9 cellular contexts compared by ENCODE assay signal in genomic region chr5:141135030-141135717, GRCh38. TPM values are rescaled to one million over a fixed set of nuclear protein-coding genes. Genes with fewer than 3 reads are reported as not detected.
DNase-seq lines count a peak whose midpoint lies in the region; ATAC-seq, FAIRE-seq and TF ChIP-seq lines count a peak whose summit lies in the region.
"Had no signal": no experiment of that assay in that cellular context is flagged by ENCODE, and none has a peak within 500 bp of the region (broad histone marks: within the 10 kb centered on the region; RNA-seq: fewer than 3 reads in every experiment).

PCDHB5 (plus strand) TSS chr5:141135206; CDS start chr5:141135435, 229 bp downstream.

- no peak for TF ChIP-seq RAD21 in HepG2 (CRISPR knock-in tag; IDR thresholded peaks at IDR 0.05)

- ATAC-seq in HepG2: no peak; the same call in 2 of the 3 replicates
- ATAC-seq in aorta (ENCODE audit: low FRiP score): peak; percentile 63
- ATAC-seq in GM21825 (IDR thresholded peaks at IDR 0.05; ENCODE audit: unreplicated experiment): no peak
- ATAC-seq in HG02678 (IDR thresholded peaks at IDR 0.05; ENCODE audit: unreplicated experiment): no peak
- ATAC-seq in HG02588 (IDR thresholded peaks at IDR 0.05; ENCODE audit: unreplicated experiment): no peak

- no peak for TF ChIP-seq EP300 in HepG2 (IDR thresholded peaks at IDR 0.05; ENCODE audit: low read depth in 2 of 2, low read length in 2 of 2)
- TF ChIP-seq EP300 in HepG2 (CRISPR knock-in tag; IDR thresholded peaks at IDR 0.05; ENCODE audit: borderline replicate concordance): no peak

- in situ Hi-C loops in Caki2 (cut with HindIII; ENCODE audit: low pct_unique_long_range_greater_than_20kb, low sequenced_read_pairs): no loop called here
- in situ Hi-C loops in HepG2 (cut with HindIII; ENCODE audit: extremely low pct_ligation_motif_present, low pct_unique_long_range_greater_than_20kb): no loop called here

- POLR2A ChIA-PET in HepG2 (lab: Yijun Ruan, JAX): no interaction called here

- no peak within 1 kb of the TSS for H3K4me3 ChIP-seq in HepG2 (replicated peaks in 1 of 3; ENCODE audit: insufficient read depth in 1 of 3, low read depth in 2 of 3, low read length in 3 of 3)
- H3K4me3 ChIP-seq in aorta (ENCODE audit: low read length in 2 of 2): peak within 1 kb of the TSS; percentile 8 to 62

- H3K4me1 ChIP-seq in HepG2 (ENCODE audit: insufficient read depth, low read length) (no peaks in the 10 kb centered on the region), aorta (ENCODE audit: control insufficient read depth in 1 of 2, insufficient read depth in 2 of 2, low read length in 2 of 2) (no peaks in the 10 kb centered on the region)

- H3K27me3 ChIP-seq in HepG2 (ENCODE audit: control insufficient read depth in 1 of 2, insufficient read depth in 2 of 2, low read length in 2 of 2) (no peaks in the 10 kb centered on the region), aorta (ENCODE audit: control insufficient read depth in 1 of 2, insufficient read depth in 2 of 2, low read length in 1 of 2) (no peaks in the 10 kb centered on the region)

- no peak for FAIRE-seq in HepG2 (lab: Jason Lieb, UNC)

- no peak within 1 kb of the TSS for H3K27ac ChIP-seq in HepG2 (ENCODE audit: extremely low read length, insufficient read depth, low read length)
- no peak within 1 kb of the TSS for H3K27ac ChIP-seq in aorta (ENCODE audit: low read depth in 1 of 2, low read length in 2 of 2)

- CTCF ChIA-PET in HepG2 (lab: Yijun Ruan, JAX; ENCODE audit: low intra/inter-chr PET ratio, low total read pairs): no interaction called here

- no TSS peak for BruUV-seq in HepG2 (replicated peaks; lab: Mats Ljungman, UMichigan)

- no peak for TF ChIP-seq POLR2A in HepG2 (IDR thresholded peaks at IDR 0.05; ENCODE audit: insufficient read depth in 1 of 2, low read depth in 2 of 2, low read length in 2 of 2)

- TF ChIP-seq CTCF in HepG2 (CRISPR knock-in tag; IDR thresholded peaks at IDR 0.05): peak; percentile 30; the same call in 1 of the 2 replicates

- H3K9me3 ChIP-seq in HepG2 (ENCODE audit: low read length): peaks cover 9% of the 10 kb centered on the region
- H3K9me3 ChIP-seq in aorta (ENCODE audit: control insufficient read depth, low read length): peaks cover 4% of the 10 kb centered on the region

- H3K36me3 ChIP-seq in HepG2 (replicated peaks in 1 of 2; ENCODE audit: control insufficient read depth in 1 of 2, insufficient read depth in 2 of 2, low read length in 2 of 2) (no peaks in the 10 kb centered on the region), aorta (ENCODE audit: control insufficient read depth in 1 of 2, insufficient read depth in 2 of 2, low read length in 1 of 2) (no peaks in the 10 kb centered on the region)

- no peaks in the 10 kb centered on the region for H3K79me2 ChIP-seq in HepG2 (ENCODE audit: insufficient read depth, low read length)

- H2AFZ ChIP-seq in HepG2 (ENCODE audit: low read length): no peak within 1 kb of the TSS

- H3K4me2 ChIP-seq in HepG2 (ENCODE audit: low read depth, low read length): 0 out of 2 replicates have a peak within 1 kb of the TSS, but pooled peaks have one; percentile 7

- DNase-seq in Caki2 (ENCODE audit: low read depth): peak; percentile 59
- DNase-seq in NAMALWA (ENCODE audit: low spot score): peak; percentile 29
- DNase-seq in astrocyte of the hippocampus (ENCODE audit: low read depth, low spot score): peak; percentile 48
- DNase-seq in HepG2 (ENCODE audit: low spot score): no peak
- no peak for DNase-seq in aorta

- intact Hi-C loops in HepG2 (cut with micrococcal nuclease; ENCODE audit: unreplicated experiment): no loop called here
- intact Hi-C loops in aorta (cut with DNase I): no loop called here

- WGBS in HepG2 (ENCODE audit: low lambda C conversion rate): 47% methylated on average over 22 of the region's 22 CpGs
- WGBS in aorta, 2 donors: 14 to 15% methylated on average over 22 of the region's 22 CpGs

- H4K20me1 ChIP-seq in HepG2 (ENCODE audit: insufficient read depth, low read length): no peaks in the 10 kb centered on the region

- H3K9ac ChIP-seq in HepG2 (ENCODE audit: insufficient read depth, low read depth, low read length): no peak within 1 kb of the TSS

TF ChIP-seq in HepG2, 621 proteins besides CTCF, POLR2A, EP300 and RAD21:
- no peak for TF ChIP-seq KLF13 (CRISPR knock-in tag; IDR thresholded peaks at IDR 0.05)
- no peak for TF ChIP-seq ZNF780A (CRISPR knock-in tag; IDR thresholded peaks at IDR 0.05)
- TF ChIP-seq ZNF883 (CRISPR knock-in tag; IDR thresholded peaks at IDR 0.05; ENCODE audit: not compliant biosample characterization): no peak
- no peak for TF ChIP-seq ZSCAN12 (CRISPR knock-in tag; IDR thresholded peaks at IDR 0.05)
- TF ChIP-seq MAX (IDR thresholded peaks at IDR 0.05): no peak
- TF ChIP-seq MXD4 (CRISPR knock-in tag; IDR thresholded peaks at IDR 0.05): no peak

RNA-seq across cellular contexts. Expression of gene PCDHB5, which starts in this region (rescaled TPM):
- total RNA-seq in Caki2 (2014; rRNA removed; shearing (Covaris generic); ENCODE audit: low replicate concordance): 13.9 and 17.1 TPM in 2 replicates
- total RNA-seq in HepG2 (2016; rRNA removed; fragmentation: Illumina TruSeq; extraction: Trizol) (0.07 TPM in 1 of 2 replicates, not detected in the other), aorta (1 to 10 TPM; 4.1 to 4.2 TPM)
- total RNA-seq in HepG2 (2016; cell fraction: cytosol; rRNA removed; fragmentation: Illumina TruSeq; extraction: Trizol; ENCODE audit: low read depth): not detected in 2 replicates
- total RNA-seq in HepG2 (2016; cell fraction: insoluble cytoplasmic fraction; rRNA removed; fragmentation: Illumina TruSeq; extraction: Trizol): 0.24 and 0.34 TPM in 2 replicates
- not detected in 2 replicates for total RNA-seq in HepG2 (2016; cell fraction: membrane; rRNA removed; fragmentation: Illumina TruSeq; extraction: Trizol)
- total RNA-seq in HepG2 (2016; cell fraction: nucleus; rRNA removed; fragmentation: Illumina TruSeq; extraction: Trizol): 0.19 and 0.31 TPM in 2 replicates
- polyA plus RNA-seq in HepG2 (2011; rRNA removed) (0.03 and 0.08 TPM in 2 replicates), aorta (1 to 10 TPM in 1 of 2 donors, under 1 TPM in 1; 0.63 to 3.0 TPM)
- polyA plus RNA-seq in HepG2 (2011; cell fraction: cytosol; rRNA removed): 0.04 and 0.08 TPM in 2 replicates
- 0.26 and 0.34 TPM in 2 replicates for polyA plus RNA-seq in HepG2 (2011; cell fraction: nucleus; rRNA removed)
- 0.05 and 0.07 TPM in 2 replicates for polyA plus RNA-seq in HepG2 (2012)
- not detected in 2 replicates for polyA plus RNA-seq in HepG2 (2016; cell fraction: cytosol; fragmentation: Illumina TruSeq; extraction: Trizol; ENCODE audit: low read depth)
- polyA plus RNA-seq in HepG2 (2016; cell fraction: insoluble cytoplasmic fraction; fragmentation: Illumina TruSeq; extraction: Trizol; ENCODE audit: low read depth): 0.11 TPM in 1 of 2 replicates, not detected in the other
- not detected in 2 replicates for polyA plus RNA-seq in HepG2 (2016; cell fraction: membrane; fragmentation: Illumina TruSeq; extraction: Trizol; ENCODE audit: low read depth)
- polyA plus RNA-seq in HepG2 (2016; cell fraction: nucleus; fragmentation: Illumina TruSeq; extraction: Trizol; ENCODE audit: insufficient read depth, low read depth): 0.22 and 0.41 TPM in 2 replicates
- polyA minus RNA-seq in HepG2 (2011; rRNA and poly(A)+ RNA removed; ENCODE audit: low replicate concordance): 0.04 TPM in 1 of 2 replicates, not detected in the other
- polyA minus RNA-seq in HepG2 (2011; cell fraction: cytosol; rRNA and poly(A)+ RNA removed): not detected in 2 replicates
- 0.13 TPM in 1 of 2 replicates, not detected in the other for polyA minus RNA-seq in HepG2 (2011; cell fraction: nucleus; rRNA and poly(A)+ RNA removed)
- total RNA-seq: M059J had no signal

Comparison
In these comparisons a context has a peak if more than half of its experiments do, and no peak if none do; other contexts are left out.
1. DNase-seq: peak in Caki2 (single experiment), NAMALWA (single experiment) and astrocyte of the hippocampus (single experiment); none in HepG2 (single experiment) and aorta (0 of 2).
2. H3K4me3 ChIP-seq: peak in aorta (2 of 2); none in HepG2 (0 of 3).